ENCODE assay signal across 15 cellular contexts in the genomic region with DNA sequence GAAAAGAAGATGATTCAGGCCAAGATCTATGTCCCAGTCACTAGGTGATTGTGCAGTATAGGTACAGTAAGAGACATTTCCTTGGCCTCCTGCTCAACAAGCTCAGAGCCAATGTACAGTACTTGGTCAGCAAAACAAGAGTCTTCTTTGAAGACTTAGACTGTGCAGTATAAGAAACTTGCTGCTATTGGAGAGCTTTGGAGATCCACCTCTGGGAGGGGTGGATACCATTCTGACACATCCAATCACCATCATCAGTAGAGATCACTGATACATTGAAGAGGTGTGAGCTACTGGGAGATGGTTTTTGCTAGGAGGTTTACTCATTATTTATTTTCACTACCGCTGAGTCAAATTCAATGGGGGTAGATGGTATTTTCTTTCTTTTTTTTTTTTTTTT.
DNase-seq lines count a peak whose midpoint lies in the region; ATAC-seq and TF ChIP-seq lines count a peak whose summit lies in the region.
"Had no signal": no experiment of that assay in that cellular context is flagged by ENCODE, and none has a peak within 500 bp of the region (broad histone marks: within the 10 kb centered on the region; RNA-seq: fewer than 3 reads in every experiment).

No MANE protein-coding gene starts in this region.

- no peak overlapping the region for H3K4me3 ChIP-seq in BLaER1 treated with 17β-estradiol and CSF1 and Interleukin-3, amounts not matched to agents 10 nM and 100 nM
- no peak overlapping the region for H3K4me3 ChIP-seq in epithelial cell of esophagus (ENCODE audit: low read length)
- H3K4me3 ChIP-seq: GM12878, GM23338 had no signal

- peaks cover 3% of the 10 kb centered on the region for H3K9me3 Mint-ChIP-seq in activated T-cell treated with anti-CD3 and anti-CD28 coated beads, Interleukin-2, amount 50 U/mL, for 4 hours
- peaks cover 3% of the 10 kb centered on the region for H3K9me3 Mint-ChIP-seq in activated T-cell treated with anti-CD3 and anti-CD28 coated beads, Interleukin-2, amount 50 U/mL, for 24 hours
- H3K9me3 Mint-ChIP-seq in stimulated activated memory B cell treated with anti-CD40 and anti-IgM and Interleukin-4, amounts not matched to agents 10 μg/mL and 1 μg/mL and 100 μg/mL, for 72 hours: peaks cover 3% of the 10 kb centered on the region
- H3K9me3 Mint-ChIP-seq in Calu3 (ENCODE audit: low read depth, unreplicated experiment): no peaks in the 10 kb centered on the region

- no peak for TF ChIP-seq CTCF in epithelial cell of esophagus (IDR thresholded peaks at IDR 0.05; ENCODE audit: insufficient read depth, low read depth, low read length, missing control alignments)
- TF ChIP-seq CTCF in Calu3 (IDR thresholded peaks at IDR 0.05; ENCODE audit: unreplicated experiment): no peak

- no peak overlapping the region for H3K27ac Mint-ChIP-seq in activated T-cell treated with anti-CD3 and anti-CD28 coated beads, Interleukin-2, amount 50 U/mL, for 24 hours
- peak overlapping the region; percentile 17 for H3K27ac Mint-ChIP-seq in stimulated activated memory B cell treated with anti-CD40 and anti-IgM and Interleukin-4, amounts not matched to agents 10 μg/mL and 1 μg/mL and 100 μg/mL, for 72 hours
- no peak overlapping the region for H3K27ac Mint-ChIP-seq in Calu3 (ENCODE audit: unreplicated experiment)
- H3K27ac Mint-ChIP-seq: H9 had no signal

- no peaks in the 10 kb centered on the region for H3K36me3 Mint-ChIP-seq in activated T-cell treated with anti-CD3 and anti-CD28 coated beads, Interleukin-2, amount 50 U/mL, for 4 hours (ENCODE audit: insufficient read depth)
- no peaks in the 10 kb centered on the region for H3K36me3 Mint-ChIP-seq in activated T-cell treated with anti-CD3 and anti-CD28 coated beads, Interleukin-2, amount 50 U/mL, for 24 hours (ENCODE audit: low read depth)
- H3K36me3 Mint-ChIP-seq in stimulated activated memory B cell treated with anti-CD40 and anti-IgM and Interleukin-4, amounts not matched to agents 10 μg/mL and 1 μg/mL and 100 μg/mL, for 72 hours: no peaks in the 10 kb centered on the region
- no peaks in the 10 kb centered on the region for H3K36me3 Mint-ChIP-seq in Calu3 (ENCODE audit: insufficient read depth, unreplicated experiment)

- peaks cover 12 to 28% (median 14%) of the 10 kb centered on the region in 10 experiments; a peak in 19 of 20 replicates for H3K4me1 ChIP-seq in BLaER1 treated with 17β-estradiol and CSF1 and Interleukin-3, amounts not matched to agents 10 nM and 100 nM
- H3K4me1 ChIP-seq: BE2C, Caco-2 had no signal

- H3K4me2 ChIP-seq in BLaER1 treated with 17β-estradiol and CSF1 and Interleukin-3, amounts not matched to agents 10 nM and 100 nM: peak overlapping the region; percentile 29 to 81 (median 58)
- H3K4me2 ChIP-seq: GM23338 had no signal

- H3K4me3 Mint-ChIP-seq in activated T-cell treated with anti-CD3 and anti-CD28 coated beads, Interleukin-2, amount 50 U/mL, for 4 hours: no peak overlapping the region
- H3K4me3 Mint-ChIP-seq in activated T-cell treated with anti-CD3 and anti-CD28 coated beads, Interleukin-2, amount 50 U/mL, for 24 hours: no peak overlapping the region
- H3K4me3 Mint-ChIP-seq in stimulated activated memory B cell treated with anti-CD40 and anti-IgM and Interleukin-4, amounts not matched to agents 10 μg/mL and 1 μg/mL and 100 μg/mL, for 72 hours: no peak overlapping the region
- H3K4me3 Mint-ChIP-seq in Calu3 (ENCODE audit: low read depth, unreplicated experiment): no peak overlapping the region
- H3K4me3 Mint-ChIP-seq: CD8-positive, alpha-beta memory T cell; GM23338; H9 had no signal

- H3K4me1 Mint-ChIP-seq in activated T-cell treated with anti-CD3 and anti-CD28 coated beads, Interleukin-2, amount 50 U/mL, for 4 hours (ENCODE audit: low read depth): peaks cover 8% of the 10 kb centered on the region
- peaks cover 5% of the 10 kb centered on the region for H3K4me1 Mint-ChIP-seq in activated T-cell treated with anti-CD3 and anti-CD28 coated beads, Interleukin-2, amount 50 U/mL, for 24 hours (ENCODE audit: low read depth)
- H3K4me1 Mint-ChIP-seq in stimulated activated memory B cell treated with anti-CD40 and anti-IgM and Interleukin-4, amounts not matched to agents 10 μg/mL and 1 μg/mL and 100 μg/mL, for 72 hours: peaks cover 45% of the 10 kb centered on the region
- no peaks in the 10 kb centered on the region for H3K4me1 Mint-ChIP-seq in Calu3 (ENCODE audit: low read depth, unreplicated experiment)

- ATAC-seq in activated T-cell treated with anti-CD3 and anti-CD28 coated beads, Interleukin-2, amount 50 U/mL, for 4 hours: peak; percentile 34 to 54
- no peak for ATAC-seq in stimulated activated memory B cell treated with anti-CD40 and anti-IgM and Interleukin-4, amounts not matched to agents 10 μg/mL and 1 μg/mL and 100 μg/mL, for 72 hours
- ATAC-seq: GM12878, GM23338 had no signal

- H3K36me3 ChIP-seq in BLaER1 treated with 17β-estradiol and CSF1 and Interleukin-3, amounts not matched to agents 10 nM and 100 nM: no peaks in the 10 kb centered on the region; a peak in 1 of 22 replicates
- H3K36me3 ChIP-seq: BE2C had no signal

- H3K9ac ChIP-seq in BLaER1 treated with 17β-estradiol and CSF1 and Interleukin-3, amounts not matched to agents 10 nM and 100 nM: no peak overlapping the region

- intact Hi-C loops in posterior vena cava (cut with DNase I): no loop called here
- intact Hi-C loops in Calu3 (cut with micrococcal nuclease; ENCODE audit: unreplicated experiment): no loop called here

- no peaks in the 10 kb centered on the region for H3K27me3 ChIP-seq in BLaER1 treated with 17β-estradiol and CSF1 and Interleukin-3, amounts not matched to agents 10 nM and 100 nM
- H3K27me3 ChIP-seq: BE2C had no signal

- peaks cover 0 to 7% (median 0%) of the 10 kb centered on the region in 11 experiments; a peak in 8 of 22 replicates for H3K9me3 ChIP-seq in BLaER1 treated with 17β-estradiol and CSF1 and Interleukin-3, amounts not matched to agents 10 nM and 100 nM (replicated peaks in 1 of 11)
- H3K9me3 ChIP-seq: BE2C, Caco-2 had no signal

- H3K27ac ChIP-seq in BLaER1 treated with 17β-estradiol and CSF1 and Interleukin-3, amounts not matched to agents 10 nM and 100 nM: no peak overlapping the region

- H4K20me1 ChIP-seq in BLaER1 treated with 17β-estradiol and CSF1 and Interleukin-3, amounts not matched to agents 10 nM and 100 nM: peaks cover 0 to 81% (median 0%) of the 10 kb centered on the region in 11 experiments; a peak in 5 of 22 replicates

- no TSS peak for BruUV-seq in Calu3 (replicated peaks; lab: Mats Ljungman, UMichigan)

- no peaks in the 10 kb centered on the region for H3K27me3 Mint-ChIP-seq in activated T-cell treated with anti-CD3 and anti-CD28 coated beads, Interleukin-2, amount 50 U/mL, for 4 hours (ENCODE audit: low read depth)
- H3K27me3 Mint-ChIP-seq in activated T-cell treated with anti-CD3 and anti-CD28 coated beads, Interleukin-2, amount 50 U/mL, for 24 hours: no peaks in the 10 kb centered on the region
- no peaks in the 10 kb centered on the region for H3K27me3 Mint-ChIP-seq in stimulated activated memory B cell treated with anti-CD40 and anti-IgM and Interleukin-4, amounts not matched to agents 10 μg/mL and 1 μg/mL and 100 μg/mL, for 72 hours
- no peaks in the 10 kb centered on the region for H3K27me3 Mint-ChIP-seq in Calu3 (ENCODE audit: unreplicated experiment)
- H3K27me3 Mint-ChIP-seq: CD8-positive, alpha-beta memory T cell had no signal

- CTCF ChIA-PET in Calu3 (lab: Charles Lee): no interaction called here

- no peak for DNase-seq in activated T-cell treated with anti-CD3 and anti-CD28 coated beads, Interleukin-2, amount 50 U/mL, for 4 hours
- no peak for DNase-seq in activated T-cell treated with anti-CD3 and anti-CD28 coated beads, Interleukin-2, amount 50 U/mL, for 24 hours
- peak; percentile 18 for DNase-seq in epithelial cell of esophagus (ENCODE audit: low read depth)
- DNase-seq in posterior vena cava (ENCODE audit: low spot score): no peak
- DNase-seq in Calu3: no peak
- DNase-seq: BE2C; Caco-2; CD8-positive, alpha-beta memory T cell; DMS 273 treated with DMSO at 0.1 percent for 48 hours; H9; IMR-90 had no signal
